1 cellular context compared by ENCODE assay signal in the genomic region with DNA sequence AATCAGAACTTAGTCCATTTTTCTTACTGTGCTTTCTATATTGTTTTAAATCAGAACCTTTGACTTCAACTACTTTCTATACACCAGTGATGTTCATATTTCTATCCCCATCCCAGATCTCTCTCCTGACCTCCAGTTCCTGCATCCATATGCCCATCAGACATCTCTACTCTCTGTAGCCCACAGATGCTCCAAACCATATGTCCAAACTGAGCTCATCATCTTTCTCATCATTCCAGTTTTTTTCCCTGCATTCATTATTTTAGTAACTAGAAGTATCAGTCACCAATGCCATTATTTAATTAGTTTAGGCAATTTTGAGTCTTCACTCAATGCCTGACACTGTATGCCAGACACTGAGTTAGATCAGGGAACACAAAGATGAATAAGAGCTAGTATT.
TF ChIP-seq lines count a peak whose summit lies in the region.

No MANE protein-coding gene starts in this region.

TF ChIP-seq in IMR-90, 13 proteins besides CTCF, POLR2A, EP300 and RAD21 (continued from another document):
- no peak for TF ChIP-seq CHD1 (IDR thresholded peaks at IDR 0.05; ENCODE audit: low read depth, low read length)
- no peak for TF ChIP-seq MAFK (IDR thresholded peaks at IDR 0.05; ENCODE audit: low read depth, low read length)
- TF ChIP-seq CEBPB (IDR thresholded peaks at IDR 0.05; ENCODE audit: low read depth, low read length): no peak
- TF ChIP-seq, protein P1, sequence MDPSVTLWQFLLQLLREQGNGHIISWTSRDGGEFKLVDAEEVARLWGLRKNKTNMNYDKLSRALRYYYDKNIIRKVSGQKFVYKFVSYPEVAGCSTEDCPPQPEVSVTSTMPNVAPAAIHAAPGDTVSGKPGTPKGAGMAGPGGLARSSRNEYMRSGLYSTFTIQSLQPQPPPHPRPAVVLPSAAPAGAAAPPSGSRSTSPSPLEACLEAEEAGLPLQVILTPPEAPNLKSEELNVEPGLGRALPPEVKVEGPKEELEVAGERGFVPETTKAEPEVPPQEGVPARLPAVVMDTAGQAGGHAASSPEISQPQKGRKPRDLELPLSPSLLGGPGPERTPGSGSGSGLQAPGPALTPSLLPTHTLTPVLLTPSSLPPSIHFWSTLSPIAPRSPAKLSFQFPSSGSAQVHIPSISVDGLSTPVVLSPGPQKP (IDR thresholded peaks at IDR 0.05; ENCODE audit: borderline replicate concordance, low read depth, low read length): no peak
- TF ChIP-seq BHLHE40 (IDR thresholded peaks at IDR 0.05; ENCODE audit: low read depth, low read length): no peak
- no peak for TF ChIP-seq SMC3 (IDR thresholded peaks at IDR 0.05; ENCODE audit: low read depth, low read length)
